ENCODE assay signal across 1 cellular context in the genomic region with DNA sequence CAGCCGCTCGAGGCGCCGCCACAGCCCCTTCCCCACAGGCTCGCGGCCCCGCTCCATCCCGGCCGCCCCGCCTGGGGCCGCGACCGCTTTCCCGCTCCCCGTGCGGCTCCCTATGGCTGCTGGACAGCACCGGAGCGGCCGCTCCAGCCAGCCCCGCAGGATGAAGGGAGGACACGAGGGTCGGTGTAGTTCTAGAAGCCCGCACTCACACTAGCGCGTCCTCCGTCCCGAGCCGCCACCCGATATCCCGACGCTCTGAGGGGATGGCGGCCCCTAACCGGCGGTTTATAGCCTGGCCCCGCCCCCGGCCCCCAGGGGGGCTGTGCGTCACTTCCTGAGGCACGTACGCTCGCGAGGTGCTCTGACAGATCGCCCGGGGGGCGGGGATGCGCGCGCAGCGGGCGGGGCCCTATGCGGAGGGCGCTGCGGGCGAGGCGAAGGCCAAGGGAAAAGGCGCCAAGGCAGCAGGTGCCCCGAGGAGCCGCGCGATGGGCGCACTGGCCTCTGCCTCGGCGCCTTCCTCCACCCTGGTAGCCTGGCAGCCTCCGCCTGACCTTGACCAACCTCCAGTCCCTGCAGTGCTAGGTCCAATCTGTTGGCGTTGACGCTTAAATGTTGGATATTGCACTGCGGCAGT.
TF ChIP-seq lines count a peak whose summit lies in the region.

Gene TFRC (minus strand): TSS at position 257 of the 637 bp plus-strand sequence. CDS start 4,991 bp downstream, outside the sequence.

TF ChIP-seq in K562, 482 proteins besides CTCF, POLR2A, EP300 and RAD21 (continued from another document and continues in another):
- peak; percentile 80 for TF ChIP-seq JUND (IDR thresholded peaks at IDR 0.05; ENCODE audit: borderline replicate concordance, low read depth, low read length)
- no peak; the same call in 2 of the 3 replicates for TF ChIP-seq JUND (tag; IDR thresholded peaks at IDR 0.05; ENCODE audit: borderline replicate concordance, low read depth, low read length)
- TF ChIP-seq, protein P1, sequence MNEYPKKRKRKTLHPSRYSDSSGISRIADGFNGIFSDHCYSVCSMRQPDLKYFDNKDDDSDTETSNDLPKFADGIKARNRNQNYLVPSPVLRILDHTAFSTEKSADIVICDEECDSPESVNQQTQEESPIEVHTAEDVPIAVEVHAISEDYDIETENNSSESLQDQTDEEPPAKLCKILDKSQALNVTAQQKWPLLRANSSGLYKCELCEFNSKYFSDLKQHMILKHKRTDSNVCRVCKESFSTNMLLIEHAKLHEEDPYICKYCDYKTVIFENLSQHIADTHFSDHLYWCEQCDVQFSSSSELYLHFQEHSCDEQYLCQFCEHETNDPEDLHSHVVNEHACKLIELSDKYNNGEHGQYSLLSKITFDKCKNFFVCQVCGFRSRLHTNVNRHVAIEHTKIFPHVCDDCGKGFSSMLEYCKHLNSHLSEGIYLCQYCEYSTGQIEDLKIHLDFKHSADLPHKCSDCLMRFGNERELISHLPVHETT (CRISPR knock-in tag; conservative IDR thresholded peaks at IDR 0.05 in 1 of 2, IDR thresholded peaks at IDR 0.05 in 1 of 2) = 0 out of 4 replicates have a peak, but pooled peaks of 1 of the 2 experiments have one; percentile 39
- TF ChIP-seq FOS (IDR thresholded peaks at IDR 0.05; ENCODE audit: extremely low read depth, insufficient read length) = no peak
- TF ChIP-seq ZBTB12 (CRISPR knock-in tag; IDR thresholded peaks at IDR 0.05) = peak; percentile 93
- peak; percentile 85 for TF ChIP-seq ETV1 (tag; conservative IDR thresholded peaks at IDR 0.05; ENCODE audit: low read depth)
- TF ChIP-seq HNRNPUL1 (IDR thresholded peaks at IDR 0.05; ENCODE audit: low read length) = no peak
- 0 out of 2 replicates have a peak, but pooled peaks have one; percentile 10 for TF ChIP-seq E2F5 (CRISPR knock-in tag; IDR thresholded peaks at IDR 0.05)
- peak; percentile 92 for TF ChIP-seq GTF2A2 (tag; IDR thresholded peaks at IDR 0.05)
- peak; percentile 92 for TF ChIP-seq MBD2 (IDR thresholded peaks at IDR 0.05; ENCODE audit: borderline replicate concordance, low read depth)
- peak; percentile 57; the same call in 1 of the 2 replicates for TF ChIP-seq GABPB2 (CRISPR knock-in tag; conservative IDR thresholded peaks at IDR 0.05)
- TF ChIP-seq SP1 (CRISPR knock-in tag; IDR thresholded peaks at IDR 0.05) = peak; percentile 98
- TF ChIP-seq RNF2 (IDR thresholded peaks at IDR 0.05) = peak; percentile 78
- TF ChIP-seq NFE2 (IDR thresholded peaks at IDR 0.05; ENCODE audit: low read depth) = no peak
- peak; percentile 91 for TF ChIP-seq NR2F6 (CRISPR knock-in tag; IDR thresholded peaks at IDR 0.05)
- no peak for TF ChIP-seq ZNF75A (CRISPR knock-in tag; IDR thresholded peaks at IDR 0.05)
- TF ChIP-seq, protein P2, sequence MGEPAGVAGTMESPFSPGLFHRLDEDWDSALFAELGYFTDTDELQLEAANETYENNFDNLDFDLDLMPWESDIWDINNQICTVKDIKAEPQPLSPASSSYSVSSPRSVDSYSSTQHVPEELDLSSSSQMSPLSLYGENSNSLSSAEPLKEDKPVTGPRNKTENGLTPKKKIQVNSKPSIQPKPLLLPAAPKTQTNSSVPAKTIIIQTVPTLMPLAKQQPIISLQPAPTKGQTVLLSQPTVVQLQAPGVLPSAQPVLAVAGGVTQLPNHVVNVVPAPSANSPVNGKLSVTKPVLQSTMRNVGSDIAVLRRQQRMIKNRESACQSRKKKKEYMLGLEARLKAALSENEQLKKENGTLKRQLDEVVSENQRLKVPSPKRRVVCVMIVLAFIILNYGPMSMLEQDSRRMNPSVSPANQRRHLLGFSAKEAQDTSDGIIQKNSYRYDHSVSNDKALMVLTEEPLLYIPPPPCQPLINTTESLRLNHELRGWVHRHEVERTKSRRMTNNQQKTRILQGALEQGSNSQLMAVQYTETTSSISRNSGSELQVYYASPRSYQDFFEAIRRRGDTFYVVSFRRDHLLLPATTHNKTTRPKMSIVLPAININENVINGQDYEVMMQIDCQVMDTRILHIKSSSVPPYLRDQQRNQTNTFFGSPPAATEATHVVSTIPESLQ (CRISPR knock-in tag; IDR thresholded peaks at IDR 0.05) = peak; percentile 88; the same call in 1 of the 2 replicates
- 0 out of 2 replicates have a peak, but pooled peaks have one; percentile 60 for TF ChIP-seq ZBTB1 (CRISPR knock-in tag; IDR thresholded peaks at IDR 0.05; ENCODE audit: borderline replicate concordance, low read depth)
- TF ChIP-seq THRAP3 (IDR thresholded peaks at IDR 0.05; ENCODE audit: borderline replicate concordance) = no peak
- peak; percentile 81 for TF ChIP-seq GTF2E2 (tag; IDR thresholded peaks at IDR 0.05)
- TF ChIP-seq, protein P3, sequence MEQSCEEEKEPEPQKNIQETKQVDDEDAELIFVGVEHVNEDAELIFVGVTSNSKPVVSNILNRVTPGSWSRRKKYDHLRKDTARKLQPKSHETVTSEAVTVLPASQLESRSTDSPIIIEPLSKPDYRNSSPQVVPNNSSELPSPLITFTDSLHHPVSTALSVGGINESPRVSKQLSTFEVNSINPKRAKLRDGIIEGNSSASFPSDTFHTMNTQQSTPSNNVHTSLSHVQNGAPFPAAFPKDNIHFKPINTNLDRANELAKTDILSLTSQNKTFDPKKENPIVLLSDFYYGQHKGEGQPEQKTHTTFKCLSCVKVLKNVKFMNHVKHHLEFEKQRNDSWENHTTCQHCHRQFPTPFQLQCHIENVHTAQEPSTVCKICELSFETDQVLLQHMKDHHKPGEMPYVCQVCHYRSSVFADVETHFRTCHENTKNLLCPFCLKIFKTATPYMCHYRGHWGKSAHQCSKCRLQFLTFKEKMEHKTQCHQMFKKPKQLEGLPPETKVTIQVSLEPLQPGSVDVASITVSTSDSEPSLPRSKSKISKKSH (CRISPR knock-in tag; IDR thresholded peaks at IDR 0.05) = no peak
- TF ChIP-seq CBFA2T2 (conservative IDR thresholded peaks at IDR 0.05) = 0 out of 2 replicates have a peak, but pooled peaks have one; percentile 6
- TF ChIP-seq NFRKB (IDR thresholded peaks at IDR 0.05; ENCODE audit: low read depth) = peak; percentile 61; the same call in 1 of the 2 replicates
- 0 out of 2 replicates have a peak, but pooled peaks have one; percentile 9 for TF ChIP-seq ZNF384 (IDR thresholded peaks at IDR 0.05; ENCODE audit: low read depth, low read length)
- 0 out of 2 replicates have a peak, but pooled peaks have one; percentile 22 for TF ChIP-seq ZNF282 (CRISPR knock-in tag; IDR thresholded peaks at IDR 0.05)
- TF ChIP-seq NKRF (IDR thresholded peaks at IDR 0.05; ENCODE audit: borderline replicate concordance) = peak; percentile 71; the same call in 1 of the 2 replicates
- TF ChIP-seq HES1 (IDR thresholded peaks at IDR 0.05; ENCODE audit: low read depth) = no peak
- no peak for TF ChIP-seq CC2D1A (IDR thresholded peaks at IDR 0.05)
- no peak for TF ChIP-seq TFE3 (CRISPR knock-in tag; IDR thresholded peaks at IDR 0.05)
- no peak for TF ChIP-seq PHF20 (IDR thresholded peaks at IDR 0.05; ENCODE audit: partially characterized antibody)
- TF ChIP-seq PCBP2 (IDR thresholded peaks at IDR 0.05; ENCODE audit: low read depth, low read length, poor library complexity, severe bottlenecking) = no peak
- no peak for TF ChIP-seq KAT2B (IDR thresholded peaks at IDR 0.05; ENCODE audit: low read depth, low read length)
- TF ChIP-seq ZNF766 (CRISPR knock-in tag; conservative IDR thresholded peaks at IDR 0.05) = no peak
- TF ChIP-seq MTA1 (IDR thresholded peaks at IDR 0.05; ENCODE audit: borderline replicate concordance) = no peak
- no peak for TF ChIP-seq TCFL5 (CRISPR knock-in tag; conservative IDR thresholded peaks at IDR 0.05)
- TF ChIP-seq SLC30A9 (CRISPR knock-in tag; IDR thresholded peaks at IDR 0.05) = no peak
- no peak for TF ChIP-seq HOMEZ (CRISPR knock-in tag; IDR thresholded peaks at IDR 0.05)
- TF ChIP-seq, protein P4, sequence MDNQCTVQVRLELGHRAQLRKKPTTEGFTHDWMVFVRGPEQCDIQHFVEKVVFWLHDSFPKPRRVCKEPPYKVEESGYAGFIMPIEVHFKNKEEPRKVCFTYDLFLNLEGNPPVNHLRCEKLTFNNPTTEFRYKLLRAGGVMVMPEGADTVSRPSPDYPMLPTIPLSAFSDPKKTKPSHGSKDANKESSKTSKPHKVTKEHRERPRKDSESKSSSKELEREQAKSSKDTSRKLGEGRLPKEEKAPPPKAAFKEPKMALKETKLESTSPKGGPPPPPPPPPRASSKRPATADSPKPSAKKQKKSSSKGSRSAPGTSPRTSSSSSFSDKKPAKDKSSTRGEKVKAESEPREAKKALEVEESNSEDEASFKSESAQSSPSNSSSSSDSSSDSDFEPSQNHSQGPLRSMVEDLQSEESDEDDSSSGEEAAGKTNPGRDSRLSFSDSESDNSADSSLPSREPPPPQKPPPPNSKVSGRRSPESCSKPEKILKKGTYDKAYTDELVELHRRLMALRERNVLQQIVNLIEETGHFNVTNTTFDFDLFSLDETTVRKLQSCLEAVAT (IDR thresholded peaks at IDR 0.05) = peak; percentile 94
- TF ChIP-seq, protein P5, sequence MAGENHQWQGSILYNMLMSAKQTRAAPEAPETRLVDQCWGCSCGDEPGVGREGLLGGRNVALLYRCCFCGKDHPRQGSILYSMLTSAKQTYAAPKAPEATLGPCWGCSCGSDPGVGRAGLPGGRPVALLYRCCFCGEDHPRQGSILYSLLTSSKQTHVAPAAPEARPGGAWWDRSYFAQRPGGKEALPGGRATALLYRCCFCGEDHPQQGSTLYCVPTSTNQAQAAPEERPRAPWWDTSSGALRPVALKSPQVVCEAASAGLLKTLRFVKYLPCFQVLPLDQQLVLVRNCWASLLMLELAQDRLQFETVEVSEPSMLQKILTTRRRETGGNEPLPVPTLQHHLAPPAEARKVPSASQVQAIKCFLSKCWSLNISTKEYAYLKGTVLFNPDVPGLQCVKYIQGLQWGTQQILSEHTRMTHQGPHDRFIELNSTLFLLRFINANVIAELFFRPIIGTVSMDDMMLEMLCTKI (IDR thresholded peaks at IDR 0.05; ENCODE audit: partially characterized antibody) = no peak
- TF ChIP-seq FOXA1 (IDR thresholded peaks at IDR 0.05; ENCODE audit: borderline replicate concordance) = no peak
- TF ChIP-seq ZBTB8A (IDR thresholded peaks at IDR 0.05; ENCODE audit: partially characterized antibody) = no peak
- no peak for TF ChIP-seq SREBF2 (CRISPR knock-in tag; IDR thresholded peaks at IDR 0.05)
- TF ChIP-seq ZNF217 (CRISPR knock-in tag; IDR thresholded peaks at IDR 0.05) = no peak
